16 cellular contexts compared by ENCODE assay signal in the genomic region with DNA sequence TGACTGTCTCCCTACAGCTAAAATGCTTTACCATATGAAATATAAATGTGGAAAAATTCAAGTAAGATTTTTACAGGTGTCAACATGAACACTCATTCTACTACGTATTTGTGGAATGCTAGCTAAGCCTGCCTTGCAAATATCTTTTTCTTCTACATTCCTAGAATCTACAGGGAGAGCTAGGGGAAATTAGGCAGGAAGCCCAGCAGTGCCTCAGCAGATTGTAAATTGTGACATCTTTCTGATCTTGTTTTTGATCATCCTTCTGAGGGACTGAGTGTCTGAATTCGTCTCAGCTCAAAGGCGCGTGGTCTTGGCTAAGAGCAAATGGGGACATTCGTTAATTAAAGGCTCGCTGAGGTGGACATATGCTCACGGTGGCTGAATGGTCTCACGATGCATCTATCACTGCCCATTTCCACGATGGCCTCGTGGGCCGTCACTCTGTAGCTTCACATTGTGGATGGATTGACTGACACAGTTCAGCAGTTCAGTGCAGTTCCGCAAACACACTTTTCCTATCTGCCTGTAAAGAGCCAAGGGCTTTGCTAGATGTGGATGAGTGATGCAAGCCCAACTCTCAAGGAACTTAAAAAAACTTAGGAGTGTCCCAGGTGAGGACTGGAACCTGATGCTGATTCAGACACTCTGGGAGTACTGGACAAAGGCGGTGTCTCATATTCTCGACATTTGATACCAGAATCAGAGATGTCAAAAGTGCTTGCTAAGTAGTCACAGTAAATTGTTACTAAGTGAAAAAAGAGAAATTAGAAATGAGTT.
A peak's percentile ranks its signal among the peaks of the same experiment; 100 is the strongest.
DNase-seq lines count a peak whose midpoint lies in the region; ATAC-seq and TF ChIP-seq lines count a peak whose summit lies in the region.
"Had no signal": no experiment of that assay in that cellular context is flagged by ENCODE, and none has a peak within 500 bp of the region (broad histone marks: within the 10 kb centered on the region; RNA-seq: fewer than 3 reads in every experiment).

No MANE protein-coding gene starts in this region.

- H3K27ac Mint-ChIP-seq in Caco-2 (ENCODE audit: unreplicated experiment): peak overlapping the region; percentile 7
- H3K27ac Mint-ChIP-seq in activated naive CD4-positive, alpha-beta T cell treated with anti-CD3 and anti-CD28 coated beads, Interleukin-2, amount 10 ng/mL, durations not matched to agents 7 days and 5 days: no peak overlapping the region

- POLR2A ChIA-PET in Caco-2 (lab: Charles Lee): interaction anchor here (0.6 kb wide), 1 partner anchor 16 kb away, joined by 3 read pairs; no protein-coding TSS in a partner anchor
- POLR2A ChIA-PET in Panc1 (lab: Charles Lee): no interaction called here

- H3K36me3 ChIP-seq in Caco-2 (ENCODE audit: control insufficient read depth, insufficient read depth, low read length) (no peaks in the 10 kb centered on the region), Panc1 (ENCODE audit: control insufficient read depth, insufficient read depth, low read length) (no peaks in the 10 kb centered on the region)
- H3K36me3 ChIP-seq: ascending aorta, neutrophil had no signal

- peaks cover 47% of the 10 kb centered on the region for H3K4me1 ChIP-seq in Caco-2
- H3K4me1 ChIP-seq in Panc1 (ENCODE audit: control insufficient read depth, insufficient read depth, low read length): peaks cover 8% of the 10 kb centered on the region; the same call in 1 of the 2 replicates
- H3K4me1 ChIP-seq: ascending aorta had no signal

- DNase-seq in Caco-2 (no peak), Panc1 (ENCODE audit: low read depth, low spot score) (no peak), fibroblast of pulmonary artery (ENCODE audit: low read depth) (peak; percentile 3), sciatic nerve (ENCODE audit: low spot score) (no peak), NCI-H774 (lab: John Stamatoyannopoulos, UW) (no peak)
- DNase-seq in activated naive CD4-positive, alpha-beta T cell treated with anti-CD3 and anti-CD28 coated beads, Interleukin-2, amount 10 ng/mL, durations not matched to agents 7 days and 5 days: no peak
- DNase-seq: activated CD4-positive, alpha-beta T cell treated with anti-CD3 and anti-CD28 coated beads for 48 hours; activated CD8-positive, alpha-beta memory T cell treated with anti-CD3 and anti-CD28 coated beads, Interleukin-2, amount 50 U/mL, for 48 hours; activated naive CD4-positive, alpha-beta T cell; foreskin melanocyte; HCEC 1CT; PC-9; stimulated activated naive CD4-positive, alpha-beta T cell had no signal

- TF ChIP-seq CTCF in Caco-2 (IDR thresholded peaks at IDR 0.05; ENCODE audit: insufficient read depth in 1 of 2, low read depth in 1 of 2, low read length in 1 of 2, severe bottlenecking in 1 of 2, unreplicated experiment in 1 of 2) (no peak), Panc1 (IDR thresholded peaks at IDR 0.05) (no peak), fibroblast of pulmonary artery (IDR thresholded peaks at IDR 0.05; ENCODE audit: low read length, missing control alignments) (no peak)

- H3K4me3 ChIP-seq in Caco-2 (ENCODE audit: low read depth, low read length) (no peak overlapping the region), Panc1 (ENCODE audit: low read depth in 2 of 2, low read length in 2 of 2) (no peak overlapping the region), fibroblast of pulmonary artery (replicated peaks; ENCODE audit: low read depth, low read length) (no peak overlapping the region)
- H3K4me3 ChIP-seq: ascending aorta, PC-9 had no signal

- H3K27me3 ChIP-seq in Caco-2 (replicated peaks; ENCODE audit: control insufficient read depth, insufficient read depth, low read length): no peaks in the 10 kb centered on the region; the same call in 1 of the 2 replicates
- no peaks in the 10 kb centered on the region for H3K27me3 ChIP-seq in Panc1 (ENCODE audit: control insufficient read depth, insufficient read depth, low read length)
- H3K27me3 ChIP-seq: ascending aorta, neutrophil had no signal

- H3K4me3 Mint-ChIP-seq in Caco-2 (ENCODE audit: unreplicated experiment): no peak overlapping the region
- no peak overlapping the region for H3K4me3 Mint-ChIP-seq in activated naive CD4-positive, alpha-beta T cell treated with anti-CD3 and anti-CD28 coated beads, Interleukin-2, amount 10 ng/mL, durations not matched to agents 7 days and 5 days

- no peaks in the 10 kb centered on the region for H3K36me3 Mint-ChIP-seq in Caco-2 (ENCODE audit: insufficient read depth, unreplicated experiment)
- H3K36me3 Mint-ChIP-seq in activated naive CD4-positive, alpha-beta T cell treated with anti-CD3 and anti-CD28 coated beads, Interleukin-2, amount 10 ng/mL, durations not matched to agents 7 days and 5 days: no peaks in the 10 kb centered on the region

- peaks cover 16% of the 10 kb centered on the region for H3K9me3 Mint-ChIP-seq in Caco-2 (ENCODE audit: unreplicated experiment)
- H3K9me3 Mint-ChIP-seq in activated naive CD4-positive, alpha-beta T cell treated with anti-CD3 and anti-CD28 coated beads, Interleukin-2, amount 10 ng/mL, durations not matched to agents 7 days and 5 days: no peaks in the 10 kb centered on the region

- in situ Hi-C loops in Panc1 (cut with HindIII; ENCODE audit: low pct_unique_long_range_greater_than_20kb, low sequenced_read_pairs): no loop called here

- CTCF ChIA-PET in Caco-2 (lab: Charles Lee) (interaction anchor here (0.6 kb wide), 1 partner anchor 13 kb away, joined by 3 read pairs; no protein-coding TSS in a partner anchor), Panc1 (lab: Charles Lee) (no interaction called here)
- CTCF ChIA-PET in activated naive CD4-positive, alpha-beta T cell treated with anti-CD3 and anti-CD28 coated beads, Interleukin-2, amount 10 ng/mL, durations not matched to agents 7 days and 5 days (lab: Charles Lee): no interaction called here

- BruUV-seq in Caco-2 (replicated peaks; lab: Mats Ljungman, UMichigan) (no TSS peak), Panc1 (replicated peaks; lab: Mats Ljungman, UMichigan) (no TSS peak)

- ATAC-seq in Panc1 (no peak), sciatic nerve (peak; percentile 34), GM19328 (IDR thresholded peaks at IDR 0.05; ENCODE audit: unreplicated experiment) (no peak)

- intact Hi-C loops in Caco-2 (cut with micrococcal nuclease; ENCODE audit: unreplicated experiment) (no loop called here), Panc1 (cut with micrococcal nuclease; ENCODE audit: unreplicated experiment) (no loop called here), sciatic nerve (cut with DNase I) (no loop called here)

- no peaks in the 10 kb centered on the region for H3K27me3 Mint-ChIP-seq in Caco-2 (ENCODE audit: insufficient read depth, unreplicated experiment)
- no peaks in the 10 kb centered on the region for H3K27me3 Mint-ChIP-seq in activated naive CD4-positive, alpha-beta T cell treated with anti-CD3 and anti-CD28 coated beads, Interleukin-2, amount 10 ng/mL, durations not matched to agents 7 days and 5 days

- H3K9me3 ChIP-seq in Caco-2 (no peaks in the 10 kb centered on the region), Panc1 (ENCODE audit: control insufficient read depth, insufficient read depth, low read depth, low read length) (no peaks in the 10 kb centered on the region)
- H3K9me3 ChIP-seq: ascending aorta, neutrophil had no signal

- H3K27ac ChIP-seq in Panc1 (ENCODE audit: low read length): peak overlapping the region; percentile 65
- H3K27ac ChIP-seq: ascending aorta, neutrophil, PC-9 had no signal

- peaks cover 52% of the 10 kb centered on the region for H3K4me1 Mint-ChIP-seq in Caco-2 (ENCODE audit: low read depth, unreplicated experiment)
- H3K4me1 Mint-ChIP-seq in activated naive CD4-positive, alpha-beta T cell treated with anti-CD3 and anti-CD28 coated beads, Interleukin-2, amount 10 ng/mL, durations not matched to agents 7 days and 5 days: no peaks in the 10 kb centered on the region
